In the genomic region with DNA sequence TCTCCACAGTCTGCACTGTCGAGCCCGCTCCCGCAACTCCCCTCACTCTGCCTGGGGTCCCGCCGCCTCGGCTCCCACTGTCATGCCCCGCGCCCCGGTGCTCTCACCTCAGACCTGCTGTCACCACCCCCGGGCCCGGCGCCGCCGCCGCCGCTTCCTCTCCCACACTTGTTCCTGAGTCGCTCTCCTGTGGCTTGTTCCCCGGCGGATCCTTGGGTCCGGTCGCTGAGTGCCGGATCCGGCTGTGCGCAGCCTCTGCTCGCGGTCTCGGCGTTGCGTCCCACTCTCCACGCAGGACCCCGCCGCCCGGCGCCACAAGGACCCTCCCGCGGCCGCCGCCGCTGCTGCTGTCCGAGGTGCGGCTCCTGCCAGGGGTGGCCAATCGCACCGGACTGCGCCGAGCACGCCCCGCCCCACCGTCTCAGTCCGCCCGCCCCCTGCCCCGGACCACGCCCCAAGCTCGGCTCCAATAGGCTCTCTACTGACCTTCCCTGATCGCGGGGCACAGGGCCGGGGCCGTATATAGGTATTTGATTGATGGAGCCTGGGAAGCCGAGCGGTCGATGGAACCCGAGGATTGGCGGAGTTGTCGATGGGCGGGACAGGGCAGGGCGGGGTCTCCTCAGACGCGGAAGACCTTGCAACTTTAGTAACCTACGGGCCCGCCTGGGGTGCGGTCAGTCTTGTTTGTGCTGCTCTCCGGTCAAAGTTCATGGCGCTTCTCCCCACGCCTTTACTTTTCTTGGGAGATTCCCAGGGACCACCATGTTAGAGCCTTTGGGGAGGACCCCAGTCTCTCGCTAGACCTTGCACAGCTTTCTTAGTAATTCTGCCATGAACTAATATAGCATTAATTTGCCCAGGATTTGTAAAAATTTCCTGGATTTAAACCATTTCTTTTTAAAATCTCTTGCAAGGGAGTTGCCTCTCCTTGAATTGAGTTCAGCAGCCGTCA, we compare ENCODE assay signal across 8 cellular contexts. TPM values are rescaled to one million over a fixed set of nuclear protein-coding genes. Genes with fewer than 3 reads are reported as not detected.
DNase-seq lines count a peak whose midpoint lies in the region; ATAC-seq and TF ChIP-seq lines count a peak whose summit lies in the region.

TAOK3 (minus strand) TSS at position 367 of the 955 bp plus-strand sequence. CDS start 117,340 bp downstream, outside the sequence.

- H3K4me1 Mint-ChIP-seq in activated B cell treated with CpG ODN at 0.5 μM for 24 hours = peaks cover 43% of the 10 kb centered on the region
- H3K4me1 Mint-ChIP-seq in immature natural killer cell = peaks cover 53 to 71% of the 10 kb centered on the region in 2 donors

- ATAC-seq in HG03196 (IDR thresholded peaks at IDR 0.05; ENCODE audit: unreplicated experiment) (peak; percentile 72), activated B cell treated with CpG ODN at 0.5 μM for 24 hours (ENCODE audit: low read depth) (peak; percentile 87)

- H3K36me3 ChIP-seq in spleen = no peaks in the 10 kb centered on the region

- WGBS in spleen, 5 donors = 0 to 1% (median 1%) methylated on average over 47 to 75 of the region's 75 CpGs

- no peak for TF ChIP-seq CTCF in activated B cell treated with CpG ODN at 0.5 μM for 24 hours (IDR thresholded peaks at IDR 0.05)
- peak in 1 of 11 experiments; percentile 51 for TF ChIP-seq CTCF in spleen (IDR thresholded peaks at IDR 0.05 in 8 of 11, conservative IDR thresholded peaks at IDR 0.05 in 3 of 11)

- peak within 1 kb of the TSS; percentile 95 for H3K27ac Mint-ChIP-seq in activated B cell treated with CpG ODN at 0.5 μM for 24 hours
- peak within 1 kb of the TSS; percentile 92 to 95 (median 94) for H3K27ac Mint-ChIP-seq in immature natural killer cell

- H3K9me3 Mint-ChIP-seq in activated B cell treated with CpG ODN at 0.5 μM for 24 hours (no peaks in the 10 kb centered on the region), immature natural killer cell (no peaks in the 10 kb centered on the region)

- H3K27me3 ChIP-seq in spleen (replicated peaks in 1 of 7) = no peaks in the 10 kb centered on the region

- peak within 1 kb of the TSS; percentile 94 for H3K4me3 Mint-ChIP-seq in activated B cell treated with CpG ODN at 0.5 μM for 24 hours
- peak within 1 kb of the TSS; percentile 92 to 96 (median 94) for H3K4me3 Mint-ChIP-seq in immature natural killer cell

- intact Hi-C loops in activated B cell treated with CpG ODN at 0.5 μM for 24 hours (cut with micrococcal nuclease) = loop anchor here (1.0 to 10.0 kb wide), 5 partner anchors 14 to 1558 kb away; no protein-coding TSS in a partner anchor
- intact Hi-C loops in spleen (cut with DNase I; ENCODE audit: low total_unique reads) = loop anchor here (10.0 kb wide), 1 partner anchor 248 kb away; no protein-coding TSS in a partner anchor

- POLR2A ChIA-PET in activated B cell treated with CpG ODN at 0.5 μM for 24 hours (lab: Charles Lee) = interaction anchor here (0.5 to 1.9 kb wide), 27 partner anchors 8 to 1753 kb away, joined by 3 to 65 read pairs (median 4); partner anchors contain the start of gene PEBP1

- H3K4me1 ChIP-seq in spleen = peaks cover 17 to 83% (median 48%) of the 10 kb centered on the region in 6 donors

- in situ Hi-C loops in GM18951 (cut with MboI; ENCODE audit: low sequenced_read_pairs, unreplicated experiment) = loop anchor here (10.0 kb wide), 1 partner anchor 188 kb away; no protein-coding TSS in a partner anchor

- H3K27ac ChIP-seq in caudate nucleus (ENCODE audit: low read depth, low read length) (peak within 1 kb of the TSS; percentile 87), spleen (peak within 1 kb of the TSS; percentile 65 to 95 (median 94))

- no peaks in the 10 kb centered on the region for H3K27me3 Mint-ChIP-seq in activated B cell treated with CpG ODN at 0.5 μM for 24 hours
- H3K27me3 Mint-ChIP-seq in immature natural killer cell (ENCODE audit: low read depth in 3 of 3) = peaks cover 8 to 21% (median 17%) of the 10 kb centered on the region in 3 donors

- peak; percentile 94 for TF ChIP-seq POLR2A in GM18951 (IDR thresholded peaks at IDR 0.05; ENCODE audit: extremely low read depth, insufficient read depth, insufficient read length)
- TF ChIP-seq POLR2A in spleen (IDR thresholded peaks at IDR 0.05) = peak; percentile 51 to 88 (median 69)

- H3K36me3 Mint-ChIP-seq in activated B cell treated with CpG ODN at 0.5 μM for 24 hours (ENCODE audit: low read depth) (peaks cover 8% of the 10 kb centered on the region), immature natural killer cell (no peaks in the 10 kb centered on the region)

- CTCF ChIA-PET in activated B cell treated with CpG ODN at 0.5 μM for 24 hours (lab: Charles Lee) = interaction anchor here (0.9 to 6.2 kb wide), 3 partner anchors 73 to 206 kb away, joined by 3 to 124 read pairs (median 6); no protein-coding TSS in a partner anchor

- H3K4me3 ChIP-seq in spleen = peak within 1 kb of the TSS; percentile 68 to 93 (median 88)

- H3K9me3 ChIP-seq in spleen = no peaks in the 10 kb centered on the region

- DNase-seq in AG08395 (ENCODE audit: low spot score) (peak; percentile 97), NCI-H345 (lab: John Stamatoyannopoulos, UW) (peak; percentile 98), activated B cell treated with CpG ODN at 0.5 μM for 24 hours (peak; percentile 90), caudate nucleus (lab: John Stamatoyannopoulos, UW) (peak; percentile 83 to 99 (median 98)), immature natural killer cell (peak; percentile 97 to 98 (median 98)), spleen (peak; percentile 99)

RNA-seq across cellular contexts. Expression of gene TAOK3, which starts in this region (rescaled TPM):
- total RNA-seq in activated B cell treated with CpG ODN at 0.5 μM for 24 hours (76.3 and 86.9 TPM in 2 replicates), spleen (10 to 100 TPM; 53.9 to 80.8 (median 63.2) TPM)
- polyA plus RNA-seq in immature natural killer cell (100 to 1,000 TPM in 1 of 3 donors, 10 to 100 TPM in 2; 62.1 to 162 (median 75.4) TPM), spleen (10 to 100 TPM; 12.7 to 15.7 (median 13.1) TPM)

Comparison
In these comparisons a context has a peak if more than half of its experiments do, and no peak if none do; other contexts are left out.
1. Peak in every context shown above with its lines: DNase-seq, ATAC-seq, H3K4me3 ChIP-seq and H3K27ac ChIP-seq.